Comparison of ENCODE assay signal across 12 cellular contexts in genomic region chr7:6398943-6399342, GRCh38. TPM values are rescaled to one million over a fixed set of nuclear protein-coding genes. Genes with fewer than 3 reads are reported as not detected.
DNase-seq lines count a peak whose midpoint lies in the region; ATAC-seq and TF ChIP-seq lines count a peak whose summit lies in the region.
"Had no signal": no experiment of that assay in that cellular context is flagged by ENCODE, and none has a peak within 500 bp of the region (broad histone marks: within the 10 kb centered on the region; RNA-seq: fewer than 3 reads in every experiment).

No MANE protein-coding gene starts in this region.

- H3K27ac Mint-ChIP-seq in chondrocyte (ENCODE audit: unreplicated experiment): peak overlapping the region; percentile 65
- H3K27ac Mint-ChIP-seq: activated naive CD8-positive, alpha-beta T cell treated with anti-CD3 and anti-CD28 coated beads, Interleukin-2, amount 10 ng/mL, durations not matched to agents 7 days and 5 days had no signal

- peaks cover 23% of the 10 kb centered on the region for H3K36me3 Mint-ChIP-seq in chondrocyte (ENCODE audit: low read depth)

- H3K27me3 ChIP-seq in kidney epithelial cell (ENCODE audit: control insufficient read depth, insufficient read depth, low read length): no peaks in the 10 kb centered on the region

- DNase-seq in HPDE6-E6E7 (ENCODE audit: extremely low spot score) (peak; percentile 89), chondrocyte (ENCODE audit: low spot score) (no peak), kidney epithelial cell (ENCODE audit: low read depth) (peak; percentile 34), ecto neural progenitor cell (ENCODE audit: low spot score) (no peak), H4 (ENCODE audit: low spot score) (no peak), NCI-H1105 (lab: John Stamatoyannopoulos, UW) (no peak)
- DNase-seq: activated naive CD8-positive, alpha-beta T cell treated with anti-CD3 and anti-CD28 coated beads, Interleukin-2, amount 10 ng/mL, durations not matched to agents 7 days and 5 days; midbrain; NCI-H2029 had no signal

- no peaks in the 10 kb centered on the region for H3K9me3 Mint-ChIP-seq in chondrocyte (ENCODE audit: low read depth)
- H3K9me3 Mint-ChIP-seq: activated naive CD8-positive, alpha-beta T cell treated with anti-CD3 and anti-CD28 coated beads, Interleukin-2, amount 10 ng/mL, durations not matched to agents 7 days and 5 days; stimulated activated naive CD8-positive, alpha-beta T cell treated with anti-CD3 and anti-CD28 coated beads, Interleukin-15, Interleukin-2, amounts not matched to agents 100 ng/mL and 50 ng/mL, for 24 hours had no signal

- TF ChIP-seq CTCF in chondrocyte (IDR thresholded peaks at IDR 0.05) (no peak), kidney epithelial cell (IDR thresholded peaks at IDR 0.05; ENCODE audit: insufficient read depth, low read length, poor library complexity, severe bottlenecking) (no peak)

- H3K4me3 ChIP-seq in kidney epithelial cell (ENCODE audit: low read depth, low read length) (no peak overlapping the region), skin epidermis (peak overlapping the region in 1 of 7 experiments; percentile 10)

- H3K36me3 ChIP-seq in kidney epithelial cell (ENCODE audit: control insufficient read depth, insufficient read depth, low read length): peaks cover 1% of the 10 kb centered on the region

- peak overlapping the region in 16 of 21 experiments; percentile 3 to 74 (median 57) for H3K27ac ChIP-seq in skin epidermis

- no peaks in the 10 kb centered on the region for H3K27me3 Mint-ChIP-seq in chondrocyte (ENCODE audit: low read depth)
- H3K27me3 Mint-ChIP-seq: activated naive CD8-positive, alpha-beta T cell treated with anti-CD3 and anti-CD28 coated beads, Interleukin-2, amount 10 ng/mL, durations not matched to agents 7 days and 5 days; stimulated activated naive CD8-positive, alpha-beta T cell treated with anti-CD3 and anti-CD28 coated beads, Interleukin-15, Interleukin-2, amounts not matched to agents 100 ng/mL and 50 ng/mL, for 24 hours had no signal

- peaks cover 53% of the 10 kb centered on the region for H3K4me1 Mint-ChIP-seq in chondrocyte (ENCODE audit: low read depth)

- no peak for ATAC-seq in GM18502 (IDR thresholded peaks at IDR 0.05; ENCODE audit: poor library complexity, unreplicated experiment)

- no peak overlapping the region for H3K4me3 Mint-ChIP-seq in chondrocyte (ENCODE audit: unreplicated experiment)
- H3K4me3 Mint-ChIP-seq: activated naive CD8-positive, alpha-beta T cell treated with anti-CD3 and anti-CD28 coated beads, Interleukin-2, amount 10 ng/mL, durations not matched to agents 7 days and 5 days; stimulated activated naive CD8-positive, alpha-beta T cell treated with anti-CD3 and anti-CD28 coated beads, Interleukin-15, Interleukin-2, amounts not matched to agents 100 ng/mL and 50 ng/mL, for 24 hours had no signal

RNA-seq across cellular contexts. Expression of gene RAC1, which starts 24.6 kb away (rescaled TPM):
- total RNA-seq in chondrocyte: 224 to 293 TPM (median 282 TPM) in 3 replicates
- 214 and 250 TPM in 2 replicates for total RNA-seq in kidney epithelial cell
- total RNA-seq in H4 (2014; rRNA removed; shearing (Covaris generic)): 136 and 203 TPM in 2 replicates

RNA-seq across cellular contexts. Expression of gene DAGLB, which starts 48.8 kb away (rescaled TPM):
- 23.9 to 30.5 TPM (median 30.0 TPM) in 3 replicates for total RNA-seq in chondrocyte
- total RNA-seq in kidney epithelial cell: 13.6 and 18.1 TPM in 2 replicates
- 16.2 and 29.2 TPM in 2 replicates for total RNA-seq in H4 (2014; rRNA removed; shearing (Covaris generic))

RNA-seq across cellular contexts. Expression of gene FAM220A, which starts 50.2 kb away (rescaled TPM):
- total RNA-seq in chondrocyte: 30.8 to 39.0 TPM (median 32.2 TPM) in 3 replicates
- 23.4 and 24.2 TPM in 2 replicates for total RNA-seq in kidney epithelial cell
- 52.1 and 58.0 TPM in 2 replicates for total RNA-seq in H4 (2014; rRNA removed; shearing (Covaris generic))

Comparison
In these comparisons a context has a peak if more than half of its experiments do, and no peak if none do; other contexts are left out.
1. DNase-seq: peak in HPDE6-E6E7 (single experiment) and kidney epithelial cell (single experiment); none in chondrocyte (single experiment), ecto neural progenitor cell (single experiment), H4 (single experiment) and NCI-H1105 (single experiment).